Comparison of ENCODE assay signal across 8 cellular contexts in the genomic region with DNA sequence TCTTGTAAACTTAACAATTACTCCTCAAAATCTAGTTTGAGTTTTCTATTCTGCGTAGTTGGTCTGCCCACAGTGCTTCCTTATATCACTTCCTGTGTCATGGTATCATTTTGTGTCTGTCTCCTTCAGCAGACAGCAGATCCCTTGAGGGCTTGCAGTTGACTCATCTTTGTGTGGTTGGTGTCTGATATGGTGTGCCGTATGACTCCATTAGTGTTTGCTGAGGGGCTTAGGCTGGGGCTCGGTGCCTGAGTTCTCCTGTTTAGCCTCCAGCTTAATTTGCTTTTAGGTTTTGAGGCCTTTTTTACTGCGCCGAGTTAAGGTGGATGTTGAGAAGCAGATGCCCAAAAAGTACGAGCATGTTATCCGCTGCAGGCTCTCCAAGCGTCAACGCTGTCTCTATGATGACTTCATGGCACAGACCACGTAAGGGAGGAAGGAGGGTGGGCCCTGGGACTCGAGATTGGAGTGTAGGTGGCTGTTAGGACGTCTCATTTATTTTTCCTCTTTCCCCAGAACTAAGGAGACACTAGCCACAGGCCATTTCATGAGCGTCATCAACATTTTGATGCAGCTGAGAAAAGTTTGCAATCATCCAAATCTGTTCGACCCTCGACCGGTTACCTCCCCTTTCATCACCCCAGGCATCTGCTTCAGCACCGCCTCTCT. TPM values are rescaled to one million over a fixed set of nuclear protein-coding genes. Genes with fewer than 3 reads are reported as not detected.
DNase-seq lines count a peak whose midpoint lies in the region; ATAC-seq and TF ChIP-seq lines count a peak whose summit lies in the region.

No MANE protein-coding gene starts in this region.

- H3K4me3 ChIP-seq in ACC112 (ENCODE audit: low read depth, low read length) (peak overlapping the region; percentile 8; the same call in 1 of the 2 replicates), NB4 (ENCODE audit: low read depth, low read length) (no peak overlapping the region), right atrium auricular region (no peak overlapping the region)
- H3K4me3 ChIP-seq in naive thymus-derived CD4-positive, alpha-beta T cell (ENCODE audit: low read length): no peak overlapping the region

- peaks cover 37% of the 10 kb centered on the region for H3K79me2 ChIP-seq in ACC112 (ENCODE audit: control insufficient read depth, insufficient read depth, low read length, unreplicated experiment)

- H3K36me3 Mint-ChIP-seq in naive thymus-derived CD4-positive, alpha-beta T cell: peaks cover 24 to 55% (median 52%) of the 10 kb centered on the region in 5 donors

- peaks cover 20 to 39% (median 32%) of the 10 kb centered on the region in 7 donors for H3K4me1 Mint-ChIP-seq in naive thymus-derived CD4-positive, alpha-beta T cell

- no peak overlapping the region for H2AFZ ChIP-seq in ACC112 (ENCODE audit: low read length, unreplicated experiment)

- H3K4me1 ChIP-seq in ACC112 (ENCODE audit: control insufficient read depth, insufficient read depth, low read length, unreplicated experiment): peaks cover 22% of the 10 kb centered on the region
- H3K4me1 ChIP-seq in naive thymus-derived CD4-positive, alpha-beta T cell (ENCODE audit: control insufficient read depth in 2 of 2, insufficient read depth in 2 of 2, low read length in 2 of 2): peaks cover 0 to 16% of the 10 kb centered on the region in 2 donors
- no peaks in the 10 kb centered on the region for H3K4me1 ChIP-seq in right atrium auricular region

- intact Hi-C loops in naive thymus-derived CD4-positive, alpha-beta T cell (cut with micrococcal nuclease): loop anchor here in 1 of 2 donors (2.0 kb wide), 1 partner anchor 17 kb away; a partner anchor contains a TSS

- no peak for TF ChIP-seq POLR2A in NB4 (IDR thresholded peaks at IDR 0.05; ENCODE audit: extremely low read depth, insufficient read length)

- no peak for TF ChIP-seq CTCF in NB4 (IDR thresholded peaks at IDR 0.05; ENCODE audit: low read depth, low read length)
- no peak for TF ChIP-seq CTCF in right atrium auricular region (IDR thresholded peaks at IDR 0.05)
- TF ChIP-seq CTCF in GM10266 (IDR thresholded peaks at IDR 0.05; ENCODE audit: control insufficient read depth, insufficient read depth, low read depth, missing control alignments): no peak

- H3K27me3 ChIP-seq in ACC112 (ENCODE audit: insufficient read depth, low read length) (no peaks in the 10 kb centered on the region), right atrium auricular region (no peaks in the 10 kb centered on the region)
- H3K27me3 ChIP-seq in naive thymus-derived CD4-positive, alpha-beta T cell (ENCODE audit: control insufficient read depth in 2 of 2, insufficient read depth in 2 of 2, low read length in 2 of 2): no peaks in the 10 kb centered on the region

- H3K27ac ChIP-seq in ACC112 (ENCODE audit: low read depth, low read length) (peak overlapping the region; percentile 86), right atrium auricular region (peak overlapping the region in 1 of 2 donors; percentile 48)
- peak overlapping the region; percentile 27 for H3K27ac ChIP-seq in naive thymus-derived CD4-positive, alpha-beta T cell (ENCODE audit: low read depth, low read length)

- peak overlapping the region; percentile 6 to 85 (median 58) for H3K4me3 Mint-ChIP-seq in naive thymus-derived CD4-positive, alpha-beta T cell

- peaks cover 0 to 3% (median 0%) of the 10 kb centered on the region in 11 donors for H3K9me3 Mint-ChIP-seq in naive thymus-derived CD4-positive, alpha-beta T cell

- H3K27me3 Mint-ChIP-seq in naive thymus-derived CD4-positive, alpha-beta T cell: no peaks in the 10 kb centered on the region

- CTCF ChIA-PET in naive thymus-derived CD4-positive, alpha-beta T cell (lab: Charles Lee): no interaction called here

- POLR2A ChIA-PET in naive thymus-derived CD4-positive, alpha-beta T cell (lab: Charles Lee): interaction anchor here (1.2 kb wide), 1 partner anchor 32 kb away, joined by 3 read pairs; no protein-coding TSS in a partner anchor

- ATAC-seq in naive thymus-derived CD4-positive, alpha-beta T cell: peak; percentile 93
- no peak for ATAC-seq in GM21381 (IDR thresholded peaks at IDR 0.05; ENCODE audit: unreplicated experiment)

- H3K9me3 ChIP-seq in naive thymus-derived CD4-positive, alpha-beta T cell (ENCODE audit: control insufficient read depth in 2 of 3, low read length in 3 of 3): no peaks in the 10 kb centered on the region
- no peaks in the 10 kb centered on the region for H3K9me3 ChIP-seq in right atrium auricular region

- DNase-seq in NB4 (ENCODE audit: low read depth) (peak; percentile 92), right atrium auricular region (ENCODE audit: low spot score) (no peak), GM10266 (ENCODE audit: extremely low spot score) (no peak), GF-D8 (lab: John Stamatoyannopoulos, UW) (no peak)
- peak; percentile 10 for DNase-seq in activated effector memory CD4-positive, alpha-beta T cell treated with Interleukin-2 at 50 U/mL for 16 hours
- peak in 4 of 9 donors; percentile 12 to 57 (median 28) for DNase-seq in naive thymus-derived CD4-positive, alpha-beta T cell

- peak overlapping the region; percentile 78 to 96 (median 91) for H3K27ac Mint-ChIP-seq in naive thymus-derived CD4-positive, alpha-beta T cell

- H3K36me3 ChIP-seq in ACC112 (ENCODE audit: insufficient read depth, low read length) (peaks cover 58% of the 10 kb centered on the region), right atrium auricular region (peaks cover 100% of the 10 kb centered on the region)
- H3K36me3 ChIP-seq in naive thymus-derived CD4-positive, alpha-beta T cell (ENCODE audit: control insufficient read depth in 2 of 3, insufficient read depth in 3 of 3, low read length in 3 of 3): peaks cover 47 to 89% (median 56%) of the 10 kb centered on the region in 3 experiments

RNA-seq across cellular contexts. Expression of a gene that starts 16.9 kb away (rescaled TPM):
- total RNA-seq in naive thymus-derived CD4-positive, alpha-beta T cell: 100 to 1,000 TPM in 2 of 5 experiments, 10 to 100 TPM in 3; 82.6 to 111 (median 97.5) TPM
- 10 to 100 TPM; 11.8 to 40.5 TPM for polyA plus RNA-seq in naive thymus-derived CD4-positive, alpha-beta T cell
- 10 to 100 TPM; 22.5 to 25.0 TPM for total RNA-seq in right atrium auricular region

RNA-seq across cellular contexts. Expression of a gene that starts 32.3 kb away (rescaled TPM):
- 10 to 100 TPM; 33.2 to 57.8 (median 46.7) TPM for total RNA-seq in naive thymus-derived CD4-positive, alpha-beta T cell
- 10 to 100 TPM; 37.2 to 43.5 TPM for polyA plus RNA-seq in naive thymus-derived CD4-positive, alpha-beta T cell
- total RNA-seq in right atrium auricular region: 10 to 100 TPM; 16.0 to 22.1 TPM

RNA-seq across cellular contexts. Expression of a gene that starts 46.0 kb away (rescaled TPM):
- 1 to 10 TPM; 2.3 to 5.9 (median 2.9) TPM for total RNA-seq in naive thymus-derived CD4-positive, alpha-beta T cell
- under 1 TPM; 0.41 to 0.63 TPM for polyA plus RNA-seq in naive thymus-derived CD4-positive, alpha-beta T cell
- under 1 TPM; 0.37 to 0.83 TPM for total RNA-seq in right atrium auricular region

RNA-seq across cellular contexts. Expression of a gene that starts 46.2 kb away (rescaled TPM):
- total RNA-seq in naive thymus-derived CD4-positive, alpha-beta T cell: 100 to 1,000 TPM in 3 of 5 experiments, 10 to 100 TPM in 2; 68.7 to 122 (median 114) TPM
- 10 to 100 TPM; 19.4 to 50.7 TPM for polyA plus RNA-seq in naive thymus-derived CD4-positive, alpha-beta T cell
- 10 to 100 TPM; 48.5 to 59.5 TPM for total RNA-seq in right atrium auricular region

RNA-seq across cellular contexts. Expression of a gene that starts 57.7 kb away (rescaled TPM):
- 100 to 1,000 TPM; 143 to 174 (median 164) TPM for total RNA-seq in naive thymus-derived CD4-positive, alpha-beta T cell
- 1 to 10 TPM; 2.6 to 5.0 TPM for polyA plus RNA-seq in naive thymus-derived CD4-positive, alpha-beta T cell
- 10 to 100 TPM; 16.5 to 26.3 TPM for total RNA-seq in right atrium auricular region

Comparison
In these comparisons a context has a peak if more than half of its experiments do, and no peak if none do; other contexts are left out.
1. DNase-seq: peak in NB4 (single experiment) and activated effector memory CD4-positive, alpha-beta T cell treated with Interleukin-2 at 50 U/mL for 16 hours (single experiment); none in right atrium auricular region (single experiment), GM10266 (single experiment) and GF-D8 (single experiment).